Comparison of ENCODE assay signal across 34 cellular contexts in genomic region chr6:66029391-66029790, GRCh38.
DNase-seq lines count a peak whose midpoint lies in the region; ATAC-seq, FAIRE-seq and TF ChIP-seq lines count a peak whose summit lies in the region.
"Had no signal": no experiment of that assay in that cellular context is flagged by ENCODE, and none has a peak within 500 bp of the region (broad histone marks: within the 10 kb centered on the region; RNA-seq: fewer than 3 reads in every experiment).

No MANE protein-coding gene starts in this region.

- no peak overlapping the region for H3K4me3 ChIP-seq in HepG2 (replicated peaks in 1 of 3; ENCODE audit: insufficient read depth in 1 of 3, low read depth in 2 of 3, low read length in 3 of 3)
- H3K4me3 ChIP-seq in right lobe of liver: no peak overlapping the region
- H3K4me3 ChIP-seq in A549: no peak overlapping the region
- no peak overlapping the region for H3K4me3 ChIP-seq in IMR-90 (ENCODE audit: insufficient read depth, low read depth, low read length)
- no peak overlapping the region for H3K4me3 ChIP-seq in K562
- no peak overlapping the region for H3K4me3 ChIP-seq in mucosa of descending colon
- H3K4me3 ChIP-seq: BLaER1; BLaER1 treated with 17β-estradiol and CSF1 and Interleukin-3, amounts not matched to agents 10 nM and 100 nM had no signal

- H3K36me3 ChIP-seq in HepG2 (replicated peaks in 1 of 2; ENCODE audit: control insufficient read depth in 1 of 2, insufficient read depth in 2 of 2, low read length in 2 of 2) (no peaks in the 10 kb centered on the region), right lobe of liver (no peaks in the 10 kb centered on the region), IMR-90 (ENCODE audit: control insufficient read depth, insufficient read depth, low read length) (no peaks in the 10 kb centered on the region), K562 (ENCODE audit: control insufficient read depth, insufficient read depth, low read length) (no peaks in the 10 kb centered on the region), mucosa of descending colon (ENCODE audit: low read depth) (no peaks in the 10 kb centered on the region)
- H3K36me3 ChIP-seq: BE2C; BLaER1; BLaER1 treated with 17β-estradiol and CSF1 and Interleukin-3, amounts not matched to agents 10 nM and 100 nM had no signal

- dilution Hi-C loops in IMR-90 (cut with HindIII; ENCODE audit: low sequenced_read_pairs, unreplicated experiment): no loop called here

- H3K4me1 ChIP-seq in HepG2 (ENCODE audit: insufficient read depth, low read length): no peaks in the 10 kb centered on the region
- H3K4me1 ChIP-seq in right lobe of liver: no peaks in the 10 kb centered on the region
- H3K4me1 ChIP-seq in A549: no peaks in the 10 kb centered on the region
- no peaks in the 10 kb centered on the region for H3K4me1 ChIP-seq in IMR-90 (ENCODE audit: control insufficient read depth, insufficient read depth, low read length)
- H3K4me1 ChIP-seq in K562 (replicated peaks in 1 of 2; ENCODE audit: control insufficient read depth in 2 of 2, insufficient read depth in 2 of 2, low read length in 2 of 2): no peaks in the 10 kb centered on the region
- H3K4me1 ChIP-seq in mucosa of descending colon (ENCODE audit: low read depth): no peaks in the 10 kb centered on the region
- H3K4me1 ChIP-seq: BE2C; BLaER1; BLaER1 treated with 17β-estradiol and CSF1 and Interleukin-3, amounts not matched to agents 10 nM and 100 nM; Caco-2 had no signal

- TF ChIP-seq EP300 in HepG2 (IDR thresholded peaks at IDR 0.05; ENCODE audit: low read depth in 2 of 2, low read length in 2 of 2) (no peak), HepG2 (CRISPR knock-in tag; IDR thresholded peaks at IDR 0.05; ENCODE audit: borderline replicate concordance) (no peak), A549 (IDR thresholded peaks at IDR 0.05) (no peak), K562 (IDR thresholded peaks at IDR 0.05; ENCODE audit: low read length) (no peak)

- BruUV-seq in HepG2 (replicated peaks; lab: Mats Ljungman, UMichigan) (no TSS peak), IMR-90 (replicated peaks; lab: Mats Ljungman, UMichigan) (no TSS peak), K562 (replicated peaks; lab: Mats Ljungman, UMichigan) (no TSS peak)

- in situ Hi-C loops in HepG2 (cut with HindIII; ENCODE audit: extremely low pct_ligation_motif_present, low pct_unique_long_range_greater_than_20kb): no loop called here
- in situ Hi-C loops in IMR-90 (cut with MboI; ENCODE audit: low sequenced_read_pairs): no loop called here
- in situ Hi-C loops in K562 (cut with MboI): no loop called here

- H4K20me1 ChIP-seq in HepG2 (ENCODE audit: insufficient read depth, low read length): no peaks in the 10 kb centered on the region
- H4K20me1 ChIP-seq in IMR-90 (ENCODE audit: insufficient read depth, low read length): no peaks in the 10 kb centered on the region
- no peaks in the 10 kb centered on the region for H4K20me1 ChIP-seq in K562 (replicated peaks; ENCODE audit: control insufficient read depth, insufficient read depth, low read length)
- H4K20me1 ChIP-seq: BLaER1; BLaER1 treated with 17β-estradiol and CSF1 and Interleukin-3, amounts not matched to agents 10 nM and 100 nM had no signal

- no peak overlapping the region for H2BK120ac ChIP-seq in IMR-90 (ENCODE audit: low read depth, low read length)

- no peak overlapping the region for H3K56ac ChIP-seq in IMR-90 (ENCODE audit: extremely low read depth, insufficient read depth, low read length)

- DNase-seq in HepG2 (ENCODE audit: low spot score) (no peak), right lobe of liver (no peak), A549 (ENCODE audit: low read depth in 1 of 2, low spot score in 1 of 2) (no peak), IMR-90 (no peak), K562 (ENCODE audit: extremely low read depth in 1 of 4, low spot score in 3 of 4) (no peak), mucosa of descending colon (no peak)
- DNase-seq: 8988T; ACHN; AML-193; BE2C; C1 segment of cervical spinal cord; Caco-2; Calu3; CD4-positive, alpha-beta memory T cell; CD4-positive, alpha-beta T cell; CD4-positive, CD25-positive, alpha-beta regulatory T cell; CD8-positive, alpha-beta memory T cell; CD8-positive, alpha-beta T cell; COR-L47; DMS 273 treated with DMSO at 0.1 percent for 48 hours; DMS153; DMS53; DMS79; DMS79 treated with DMSO at 0.1 percent for 48 hours; DND-41; EL had no signal

- TF ChIP-seq RAD21 in HepG2 (CRISPR knock-in tag; IDR thresholded peaks at IDR 0.05) (no peak), A549 (conservative IDR thresholded peaks at IDR 0.05 in 1 of 2, IDR thresholded peaks at IDR 0.05 in 1 of 2) (no peak), IMR-90 (IDR thresholded peaks at IDR 0.05; ENCODE audit: low read length) (no peak), K562 (CRISPR knock-in tag; conservative IDR thresholded peaks at IDR 0.05 in 1 of 2, IDR thresholded peaks at IDR 0.05 in 1 of 2) (no peak)

- TF ChIP-seq POLR2A in HepG2 (IDR thresholded peaks at IDR 0.05; ENCODE audit: insufficient read depth in 1 of 2, low read depth in 2 of 2, low read length in 2 of 2): no peak
- TF ChIP-seq POLR2A in right lobe of liver (IDR thresholded peaks at IDR 0.05): no peak
- no peak for TF ChIP-seq POLR2A in A549 (IDR thresholded peaks at IDR 0.05; ENCODE audit: low read length)
- TF ChIP-seq POLR2A in IMR-90 (IDR thresholded peaks at IDR 0.05; ENCODE audit: low read depth, low read length): no peak
- TF ChIP-seq POLR2A in K562 (conservative IDR thresholded peaks at IDR 0.05): no peak

- no peak overlapping the region for H4K8ac ChIP-seq in IMR-90 (ENCODE audit: low read depth in 2 of 2, low read length in 2 of 2)

- no peak overlapping the region for H3K4me2 ChIP-seq in HepG2 (ENCODE audit: low read depth, low read length)
- no peak overlapping the region for H3K4me2 ChIP-seq in A549
- H3K4me2 ChIP-seq in IMR-90 (ENCODE audit: low read depth, low read length): no peak overlapping the region
- H3K4me2 ChIP-seq in K562 (ENCODE audit: insufficient read depth, low read length): no peak overlapping the region
- H3K4me2 ChIP-seq: BLaER1; BLaER1 treated with 17β-estradiol and CSF1 and Interleukin-3, amounts not matched to agents 10 nM and 100 nM had no signal

- TF ChIP-seq CTCF in HepG2 (CRISPR knock-in tag; IDR thresholded peaks at IDR 0.05) (no peak), right lobe of liver (IDR thresholded peaks at IDR 0.05) (no peak), A549 (IDR thresholded peaks at IDR 0.05) (no peak), IMR-90 (conservative IDR thresholded peaks at IDR 0.05; ENCODE audit: low read depth, low read length) (no peak), K562 (IDR thresholded peaks at IDR 0.05 in 2 of 3, conservative IDR thresholded peaks at IDR 0.05 in 1 of 3; ENCODE audit: insufficient read depth in 2 of 3, low read depth in 1 of 3, low read length in 3 of 3) (no peak), mucosa of descending colon (IDR thresholded peaks at IDR 0.05) (no peak)

- H3K14ac ChIP-seq in IMR-90 (replicated peaks; ENCODE audit: low read depth, low read length): no peak overlapping the region

- H2AFZ ChIP-seq in HepG2 (ENCODE audit: low read length) (no peak overlapping the region), IMR-90 (replicated peaks; ENCODE audit: low read length, poor library complexity) (no peak overlapping the region), K562 (ENCODE audit: low read depth, low read length) (no peak overlapping the region)

- H3K27me3 ChIP-seq in HepG2 (ENCODE audit: control insufficient read depth in 1 of 2, insufficient read depth in 2 of 2, low read length in 2 of 2) (no peaks in the 10 kb centered on the region), right lobe of liver (no peaks in the 10 kb centered on the region), IMR-90 (ENCODE audit: control insufficient read depth, insufficient read depth, low read length) (no peaks in the 10 kb centered on the region), K562 (ENCODE audit: control insufficient read depth in 2 of 2, insufficient read depth in 2 of 2, low read length in 2 of 2) (no peaks in the 10 kb centered on the region)
- H3K27me3 ChIP-seq: BE2C; BLaER1; BLaER1 treated with 17β-estradiol and CSF1 and Interleukin-3, amounts not matched to agents 10 nM and 100 nM had no signal

- FAIRE-seq in HepG2 (lab: Jason Lieb, UNC): no peak
- no peak for FAIRE-seq in A549 (lab: Jason Lieb, UNC)
- FAIRE-seq in K562 (lab: Jason Lieb, UNC): no peak
- FAIRE-seq: A204.1, D721Med had no signal

- ATAC-seq in HepG2: no peak
- ATAC-seq in right lobe of liver: no peak
- no peak for ATAC-seq in A549
- no peak for ATAC-seq in IMR-90 (ENCODE audit: low read depth)
- no peak for ATAC-seq in K562
- no peak for ATAC-seq in mucosa of descending colon
- ATAC-seq in activated CD4-positive, CD25-positive, alpha-beta regulatory T cell treated with anti-CD3 and anti-CD28 coated beads, Interleukin-2, amount 50 U/mL, for 24 hours: no peak
- ATAC-seq in GM21526 (IDR thresholded peaks at IDR 0.05; ENCODE audit: low FRiP score, unreplicated experiment): no peak
- ATAC-seq: CD8-positive, alpha-beta T cell had no signal

- CTCF ChIA-PET in HepG2 (lab: Yijun Ruan, JAX; ENCODE audit: low intra/inter-chr PET ratio, low total read pairs) (no interaction called here), A549 (lab: Yijun Ruan, JAX) (no interaction called here), IMR-90 (lab: Yijun Ruan, JAX) (no interaction called here), K562 (lab: Yijun Ruan, JAX; ENCODE audit: low intra/inter-chr PET ratio) (no interaction called here)

- H3K9me1 ChIP-seq in IMR-90 (ENCODE audit: insufficient read depth, low read length) (no peaks in the 10 kb centered on the region), K562 (ENCODE audit: control insufficient read depth, insufficient read depth, low read length) (no peaks in the 10 kb centered on the region)

- no peak overlapping the region for H4K5ac ChIP-seq in IMR-90 (ENCODE audit: low read depth, low read length)

- no peak overlapping the region for H3K18ac ChIP-seq in IMR-90 (ENCODE audit: low read depth, low read length)

- no peak overlapping the region for H3K23ac ChIP-seq in IMR-90 (ENCODE audit: low read depth, low read length)

- H3K9me3 ChIP-seq in HepG2 (ENCODE audit: low read length) (no peaks in the 10 kb centered on the region), right lobe of liver (no peaks in the 10 kb centered on the region), A549 (no peaks in the 10 kb centered on the region), IMR-90 (ENCODE audit: control insufficient read depth, insufficient read depth, low read length) (no peaks in the 10 kb centered on the region), K562 (replicated peaks; ENCODE audit: control insufficient read depth, insufficient read depth, low read depth, low read length) (no peaks in the 10 kb centered on the region), mucosa of descending colon (peaks cover 34% of the 10 kb centered on the region)
- H3K9me3 ChIP-seq: BE2C; BLaER1; BLaER1 treated with 17β-estradiol and CSF1 and Interleukin-3, amounts not matched to agents 10 nM and 100 nM; Caco-2 had no signal

- no peak overlapping the region for H4K91ac ChIP-seq in IMR-90 (ENCODE audit: insufficient read depth, low read depth, low read length)

- POLR2A ChIA-PET in HepG2 (lab: Yijun Ruan, JAX) (no interaction called here), A549 (lab: Yijun Ruan, JAX) (no interaction called here), IMR-90 (lab: Charles Lee; ENCODE audit: unreplicated experiment) (no interaction called here), K562 (lab: Yijun Ruan, JAX) (no interaction called here)

- H2BK20ac ChIP-seq in IMR-90 (ENCODE audit: low read depth, low read length): no peak overlapping the region

- no peak overlapping the region for H3K27ac ChIP-seq in HepG2 (ENCODE audit: extremely low read length, insufficient read depth, low read length)
- no peak overlapping the region for H3K27ac ChIP-seq in right lobe of liver
- H3K27ac ChIP-seq in A549: no peak overlapping the region
- no peak overlapping the region for H3K27ac ChIP-seq in IMR-90 (ENCODE audit: insufficient read depth, low read length)
- no peak overlapping the region for H3K27ac ChIP-seq in K562 (ENCODE audit: extremely low read depth, low read depth, low read length)
- H3K27ac ChIP-seq: 22Rv1; BLaER1; BLaER1 treated with 17β-estradiol and CSF1 and Interleukin-3, amounts not matched to agents 10 nM and 100 nM; C4-2B had no signal

- H3K79me2 ChIP-seq in HepG2 (ENCODE audit: insufficient read depth, low read length): no peaks in the 10 kb centered on the region
- H3K79me2 ChIP-seq in K562 (ENCODE audit: control insufficient read depth, insufficient read depth, low read length): no peaks in the 10 kb centered on the region

- H2AK5ac ChIP-seq in IMR-90 (ENCODE audit: low read depth, low read length): no peak overlapping the region

- H3K9ac ChIP-seq in HepG2 (ENCODE audit: insufficient read depth, low read depth, low read length) (no peak overlapping the region), IMR-90 (ENCODE audit: low read depth, low read length) (no peak overlapping the region), K562 (ENCODE audit: insufficient read depth in 1 of 2, low read depth in 2 of 2, low read length in 2 of 2) (no peak overlapping the region)
- H3K9ac ChIP-seq: BLaER1; BLaER1 treated with 17β-estradiol and CSF1 and Interleukin-3, amounts not matched to agents 10 nM and 100 nM had no signal

- no peak overlapping the region for H2BK15ac ChIP-seq in IMR-90 (ENCODE audit: low read depth, low read length)

- H2AK9ac ChIP-seq in IMR-90 (replicated peaks; ENCODE audit: low read depth, low read length, poor library complexity): no peak overlapping the region

- no peak overlapping the region for H3K4ac ChIP-seq in IMR-90 (ENCODE audit: low read depth, low read length)

- H3K79me1 ChIP-seq in IMR-90 (ENCODE audit: low read depth in 1 of 2, low read length in 2 of 2): no peaks in the 10 kb centered on the region

- no peak overlapping the region for H2BK5ac ChIP-seq in IMR-90 (ENCODE audit: low read depth, low read length, poor library complexity, severe bottlenecking)

- intact Hi-C loops in HepG2 (cut with micrococcal nuclease; ENCODE audit: unreplicated experiment) (no loop called here), right lobe of liver (cut with DNase I) (no loop called here), IMR-90 (cut with micrococcal nuclease) (no loop called here), K562 (cut with micrococcal nuclease) (no loop called here), mucosa of descending colon (cut with DNase I, micrococcal nuclease) (no loop called here)

Comparison
In these comparisons a context has a peak if more than half of its experiments do, and no peak if none do; other contexts are left out.
1. Of the 241 proteins assayed by ChIP-seq in both HepG2 and K562: peak only in HepG2: MAFK; only in K562: MAFG; in both: MAFF; in neither: 238.